Comparison of ENCODE assay signal across 11 cellular contexts in the genomic region with DNA sequence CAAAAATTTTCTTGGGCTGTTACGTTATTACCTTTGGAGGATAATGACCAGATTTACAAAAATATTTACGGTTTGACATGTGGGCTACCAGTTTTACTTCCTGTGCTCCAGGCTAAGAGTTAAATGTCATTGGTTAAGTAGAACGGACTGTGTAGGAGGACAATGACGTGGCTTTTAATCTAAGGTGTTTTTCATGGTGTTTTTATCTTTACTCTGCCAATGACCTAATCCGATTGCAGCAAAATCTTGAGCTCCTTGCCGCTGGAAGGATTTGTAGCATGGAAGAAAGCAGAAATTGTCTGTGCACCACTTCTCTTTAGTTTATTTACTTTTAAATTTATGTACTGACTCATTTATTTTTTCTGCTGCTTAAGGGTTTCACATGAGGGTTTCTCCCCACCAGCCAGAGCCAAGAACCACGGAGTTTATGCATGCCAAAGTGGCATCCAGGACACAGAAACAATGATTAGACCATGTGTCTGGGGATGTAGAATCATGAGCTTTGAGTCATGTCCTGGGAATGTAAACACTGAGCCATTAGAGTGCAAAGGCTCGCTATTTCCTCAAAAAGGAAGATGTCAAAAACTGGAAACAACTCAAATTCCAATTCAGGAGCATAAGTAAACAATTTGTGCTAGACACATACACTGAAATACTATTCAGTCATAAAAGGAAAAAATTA. TPM values are rescaled to one million over a fixed set of nuclear protein-coding genes. Genes with fewer than 3 reads are reported as not detected.
DNase-seq lines count a peak whose midpoint lies in the region; ATAC-seq and TF ChIP-seq lines count a peak whose summit lies in the region.
"Had no signal": no experiment of that assay in that cellular context is flagged by ENCODE, and none has a peak within 500 bp of the region (broad histone marks: within the 10 kb centered on the region; RNA-seq: fewer than 3 reads in every experiment).

No MANE protein-coding gene starts in this region.

- in situ Hi-C loops in astrocyte of the spinal cord (cut with HindIII; ENCODE audit: low sequenced_read_pairs) = no loop called here

- no peaks in the 10 kb centered on the region for H3K36me3 ChIP-seq in breast epithelium
- H3K36me3 ChIP-seq in CD8-positive, alpha-beta T cell (ENCODE audit: insufficient read depth, low read length) = no peaks in the 10 kb centered on the region

- no peaks in the 10 kb centered on the region for H3K9me3 Mint-ChIP-seq in MCF 10A (ENCODE audit: unreplicated experiment)
- H3K9me3 Mint-ChIP-seq in CD8-positive, alpha-beta T cell = no peaks in the 10 kb centered on the region

- no TSS peak for BruUV-seq in MCF 10A (replicated peaks; lab: Mats Ljungman, UMichigan)

- intact Hi-C loops in MCF 10A (cut with micrococcal nuclease) = loop anchor here (2.0 to 10.0 kb wide), 2 partner anchors 78 to 88 kb away; partner anchors contain the start of genes CARD18 and CASP4
- intact Hi-C loops in breast epithelium (cut with DNase I; ENCODE audit: low total_unique reads) = no loop called here
- intact Hi-C loops in left colon (cut with DNase I, micrococcal nuclease) = no loop called here
- intact Hi-C loops in CD8-positive, alpha-beta T cell (cut with DNase I, micrococcal nuclease) = loop anchor here in 1 of 2 experiments (10.0 kb wide), 1 partner anchor 1028 kb away; the partner anchor contains the start of genes AASDHPPT and KBTBD3

- no peaks in the 10 kb centered on the region for H3K9me3 ChIP-seq in breast epithelium
- no peaks in the 10 kb centered on the region for H3K9me3 ChIP-seq in CD8-positive, alpha-beta T cell (ENCODE audit: low read length)

- H3K27me3 Mint-ChIP-seq in MCF 10A (ENCODE audit: insufficient read depth, unreplicated experiment) = no peaks in the 10 kb centered on the region
- H3K27me3 Mint-ChIP-seq in CD8-positive, alpha-beta T cell (ENCODE audit: low read depth) = no peaks in the 10 kb centered on the region

- peak; percentile 95 for DNase-seq in MCF 10A (ENCODE audit: unreplicated experiment)
- no peak for DNase-seq in breast epithelium (ENCODE audit: low spot score in 2 of 2)
- peak; percentile 98 for DNase-seq in astrocyte of the spinal cord (ENCODE audit: low read depth, low spot score)
- DNase-seq in left colon = peak in 1 of 2 donors; percentile 33
- peak; percentile 49 for DNase-seq in ureter (ENCODE audit: low spot score)
- DNase-seq in HEK293T (ENCODE audit: extremely low spot score) = no peak
- DNase-seq in CD8-positive, alpha-beta T cell = no peak
- no peak for DNase-seq in NCI-H748 treated with DMSO at 0.1 percent for 48 hours (lab: John Stamatoyannopoulos, UW)
- DNase-seq: hippocampal formation, NCI-H187 treated with DMSO at 0.1 percent for 48 hours had no signal

- no peaks in the 10 kb centered on the region for H3K27me3 ChIP-seq in breast epithelium
- H3K27me3 ChIP-seq in CD8-positive, alpha-beta T cell (ENCODE audit: insufficient read depth, low read length) = no peaks in the 10 kb centered on the region

- H3K27ac Mint-ChIP-seq in MCF 10A (ENCODE audit: low read depth, unreplicated experiment) = peak overlapping the region; percentile 93
- H3K27ac Mint-ChIP-seq in CD8-positive, alpha-beta T cell = no peak overlapping the region

- H3K4me3 ChIP-seq in breast epithelium (peak overlapping the region in 1 of 3 donors; percentile 19), astrocyte of the spinal cord (ENCODE audit: low read depth, low read length) (no peak overlapping the region)
- H3K4me3 ChIP-seq in CD8-positive, alpha-beta T cell (ENCODE audit: low read depth, low read length) = no peak overlapping the region

- peaks cover 7% of the 10 kb centered on the region for H3K36me3 Mint-ChIP-seq in MCF 10A (ENCODE audit: insufficient read depth, unreplicated experiment)
- H3K36me3 Mint-ChIP-seq in CD8-positive, alpha-beta T cell = peaks cover 10% of the 10 kb centered on the region

- TF ChIP-seq CTCF in MCF 10A (IDR thresholded peaks at IDR 0.05; ENCODE audit: unreplicated experiment) (no peak), breast epithelium (IDR thresholded peaks at IDR 0.05) (no peak), astrocyte of the spinal cord (IDR thresholded peaks at IDR 0.05; ENCODE audit: low read depth, low read length) (no peak)
- no peak for TF ChIP-seq CTCF in CD8-positive, alpha-beta T cell (IDR thresholded peaks at IDR 0.05)

- peak; percentile 49 for ATAC-seq in left colon
- no peak for ATAC-seq in CD8-positive, alpha-beta T cell

- peaks cover 0 to 4% of the 10 kb centered on the region in 2 donors for H3K4me1 ChIP-seq in breast epithelium
- H3K4me1 ChIP-seq in CD8-positive, alpha-beta T cell (ENCODE audit: insufficient read depth, low read length) = peaks cover 17% of the 10 kb centered on the region

- no peak for TF ChIP-seq POLR2A in breast epithelium (IDR thresholded peaks at IDR 0.05)

- CTCF ChIA-PET in MCF 10A (lab: Yijun Ruan, JAX) = interaction anchor here (0.6 to 1.2 kb wide), 2 partner anchors 10 to 499 kb away, joined by 3 to 4 read pairs; no protein-coding TSS in a partner anchor
- CTCF ChIA-PET in HEK293T (lab: Yijun Ruan, JAX) = no interaction called here
- CTCF ChIA-PET in CD8-positive, alpha-beta T cell (lab: Charles Lee) = no interaction called here

- peak overlapping the region in 1 of 2 donors; percentile 11 for H3K27ac ChIP-seq in breast epithelium
- H3K27ac ChIP-seq in CD8-positive, alpha-beta T cell (ENCODE audit: low read depth, low read length) = no peak overlapping the region

- H3K4me3 Mint-ChIP-seq in MCF 10A (ENCODE audit: unreplicated experiment) = peak overlapping the region; percentile 48
- H3K4me3 Mint-ChIP-seq in CD8-positive, alpha-beta T cell = no peak overlapping the region

- POLR2A ChIA-PET in MCF 10A (lab: Yijun Ruan, JAX) = interaction anchor here (0.5 to 2.1 kb wide), 14 partner anchors 12 to 1030 kb away, joined by 3 to 7 read pairs (median 4); partner anchors contain the start of genes AASDHPPT and KBTBD3
- POLR2A ChIA-PET in HEK293T (lab: Yijun Ruan, JAX) = no interaction called here
- POLR2A ChIA-PET in CD8-positive, alpha-beta T cell (lab: Charles Lee) = no interaction called here

- H3K4me1 Mint-ChIP-seq in MCF 10A (ENCODE audit: insufficient read depth, unreplicated experiment) = peaks cover 58% of the 10 kb centered on the region
- H3K4me1 Mint-ChIP-seq in CD8-positive, alpha-beta T cell (ENCODE audit: low read depth) = peaks cover 39% of the 10 kb centered on the region

TF ChIP-seq in HEK293T, 16 proteins besides CTCF, POLR2A, EP300 and RAD21:
- TF ChIP-seq LEF1 (IDR thresholded peaks at IDR 0.05; ENCODE audit: borderline replicate concordance) (no peak), ELF4 (IDR thresholded peaks at IDR 0.05) (no peak), FOXA1 (IDR thresholded peaks at IDR 0.05) (no peak), ARNT (IDR thresholded peaks at IDR 0.05) (no peak), CTBP1 (IDR thresholded peaks at IDR 0.05; ENCODE audit: borderline replicate concordance) (no peak), FOXK2 (IDR thresholded peaks at IDR 0.05) (no peak), FOXM1 (IDR thresholded peaks at IDR 0.05; ENCODE audit: borderline replicate concordance) (no peak), L3MBTL2 (conservative IDR thresholded peaks at IDR 0.05) (no peak), NFRKB (IDR thresholded peaks at IDR 0.05) (no peak)
- TF ChIP-seq, protein P1, sequence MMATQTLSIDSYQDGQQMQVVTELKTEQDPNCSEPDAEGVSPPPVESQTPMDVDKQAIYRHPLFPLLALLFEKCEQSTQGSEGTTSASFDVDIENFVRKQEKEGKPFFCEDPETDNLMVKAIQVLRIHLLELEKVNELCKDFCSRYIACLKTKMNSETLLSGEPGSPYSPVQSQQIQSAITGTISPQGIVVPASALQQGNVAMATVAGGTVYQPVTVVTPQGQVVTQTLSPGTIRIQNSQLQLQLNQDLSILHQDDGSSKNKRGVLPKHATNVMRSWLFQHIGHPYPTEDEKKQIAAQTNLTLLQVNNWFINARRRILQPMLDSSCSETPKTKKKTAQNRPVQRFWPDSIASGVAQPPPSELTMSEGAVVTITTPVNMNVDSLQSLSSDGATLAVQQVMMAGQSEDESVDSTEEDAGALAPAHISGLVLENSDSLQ (IDR thresholded peaks at IDR 0.05) = no peak

RNA-seq across cellular contexts. Expression of gene CARD16, which starts 1.9 kb away (rescaled TPM):
- 14.0 and 14.4 TPM in 2 replicates for total RNA-seq in MCF 10A (2022)
- 1 to 10 TPM; 3.7 to 6.4 (median 5.9) TPM for total RNA-seq in breast epithelium
- total RNA-seq in left colon = 10 to 100 TPM; 34.3 to 47.1 TPM
- total RNA-seq in ureter = 14.3 TPM
- total RNA-seq in CD8-positive, alpha-beta T cell = 10 to 100 TPM; 16.0 to 18.7 TPM
- total RNA-seq: H1 had no signal

RNA-seq across cellular contexts. Expression of gene CASP1, which starts 12.1 kb away (rescaled TPM):
- total RNA-seq in MCF 10A (2022) = 27.2 and 34.4 TPM in 2 replicates
- total RNA-seq in breast epithelium = 10 to 100 TPM in 2 of 3 donors, 1 to 10 TPM in 1; 9.4 to 15.4 (median 14.6) TPM
- 100 to 1,000 TPM in 1 of 2 donors, 10 to 100 TPM in 1; 41.8 to 135 TPM for total RNA-seq in left colon
- 39.6 TPM for total RNA-seq in ureter
- 10 to 100 TPM; 11.3 to 15.9 TPM for total RNA-seq in CD8-positive, alpha-beta T cell
- total RNA-seq: H1 had no signal

RNA-seq across cellular contexts. Expression of gene CASP5, which starts 24.1 kb away (rescaled TPM):
- total RNA-seq in MCF 10A (2022) (not detected in 2 replicates), breast epithelium (1 to 10 TPM in 1 of 3 donors, not detected in 2; 1.3 TPM), left colon (100 to 1,000 TPM in 1 of 2 donors, 10 to 100 TPM in 1; 31.1 to 107 TPM), ureter (not detected)
- total RNA-seq in CD8-positive, alpha-beta T cell = not detected
- total RNA-seq: H1 had no signal

Comparison
In these comparisons a context has a peak if more than half of its experiments do, and no peak if none do; other contexts are left out.
1. DNase-seq: peak in MCF 10A (single experiment), astrocyte of the spinal cord (single experiment) and ureter (single experiment); none in breast epithelium (0 of 2), HEK293T (single experiment), CD8-positive, alpha-beta T cell (0 of 7) and NCI-H748 treated with DMSO at 0.1 percent for 48 hours (single experiment).
2. RNA of gene CASP5, which starts 24.1 kb away (total RNA-seq): 31.1 to 107 TPM in left colon; not detected in CD8-positive, alpha-beta T cell, not detected in MCF 10A, 1.3 TPM in breast epithelium and not detected in ureter (single experiment); every median in the first group is over 10 times any median in the second.